ENCODE assay signal across 15 cellular contexts in genomic region chr16:29154676-29155121, GRCh38.
A peak's percentile ranks its signal among the peaks of the same experiment; 100 is the strongest.
DNase-seq lines count a peak whose midpoint lies in the region; ATAC-seq and TF ChIP-seq lines count a peak whose summit lies in the region.
"Had no signal": no experiment of that assay in that cellular context is flagged by ENCODE, and none has a peak within 500 bp of the region (broad histone marks: within the 10 kb centered on the region; RNA-seq: fewer than 3 reads in every experiment).

No MANE protein-coding gene starts in this region.

- no peak overlapping the region for H3K4me3 ChIP-seq in BLaER1 treated with 17β-estradiol and CSF1 and Interleukin-3, amounts not matched to agents 10 nM and 100 nM
- H3K4me3 ChIP-seq in kidney epithelial cell (ENCODE audit: low read depth, low read length), result no peak overlapping the region
- H3K4me3 ChIP-seq in neural progenitor cell, result no peak overlapping the region
- H3K4me3 ChIP-seq: body of pancreas, lower lobe of right lung, spleen had no signal

- H3K27me3 ChIP-seq in BLaER1 treated with 17β-estradiol and CSF1 and Interleukin-3, amounts not matched to agents 10 nM and 100 nM, result 0 out of 22 replicates have a peak, but pooled peaks cover 0 to 7% (median 0%) of the 10 kb centered on the region in 11 experiments
- H3K27me3 ChIP-seq in kidney epithelial cell (ENCODE audit: control insufficient read depth, insufficient read depth, low read length) (no peaks in the 10 kb centered on the region), neural progenitor cell (no peaks in the 10 kb centered on the region)
- H3K27me3 ChIP-seq: body of pancreas, spleen had no signal

- H3K4me1 ChIP-seq in BLaER1 treated with 17β-estradiol and CSF1 and Interleukin-3, amounts not matched to agents 10 nM and 100 nM, result peaks cover 68 to 81% (median 75%) of the 10 kb centered on the region in 10 experiments
- H3K4me1 ChIP-seq in neural progenitor cell, result peaks cover 8% of the 10 kb centered on the region
- H3K4me1 ChIP-seq: body of pancreas had no signal

- peak overlapping the region; percentile 64 to 92 (median 87) for H3K4me2 ChIP-seq in BLaER1 treated with 17β-estradiol and CSF1 and Interleukin-3, amounts not matched to agents 10 nM and 100 nM
- H3K4me2 ChIP-seq in neural progenitor cell, result no peak overlapping the region

- TF ChIP-seq CTCF in kidney epithelial cell (IDR thresholded peaks at IDR 0.05; ENCODE audit: insufficient read depth, low read length, poor library complexity, severe bottlenecking) (no peak), neural progenitor cell (IDR thresholded peaks at IDR 0.05) (no peak)

- no peak overlapping the region for H3K27ac Mint-ChIP-seq in neural progenitor cell
- H3K27ac Mint-ChIP-seq in stimulated activated naive CD8-positive, alpha-beta T cell treated with anti-CD3 and anti-CD28 coated beads, Interleukin-15, amount 100 ng/mL, for 72 hours, result peak overlapping the region in 1 of 2 donors; percentile 68

- DNase-seq in DMS79 (lab: John Stamatoyannopoulos, UW) (peak; percentile 34), kidney epithelial cell (ENCODE audit: low read depth) (peak; percentile 31), COLO668 (lab: John Stamatoyannopoulos, UW; ENCODE audit: unreplicated experiment) (no peak), neural progenitor cell (ENCODE audit: low spot score) (no peak), DMS153 treated with DMSO at 0.1 percent for 48 hours (lab: John Stamatoyannopoulos, UW; ENCODE audit: unreplicated experiment) (no peak)
- DNase-seq in central memory CD4-positive, alpha-beta T cell, result peak; percentile 12
- DNase-seq in stimulated activated naive CD8-positive, alpha-beta T cell treated with anti-CD3 and anti-CD28 coated beads, Interleukin-15, amount 100 ng/mL, for 72 hours, result no peak
- DNase-seq: activated T-cell treated with anti-CD3 and anti-CD28 coated beads for 4 hours, body of pancreas, hippocampal formation, lower lobe of right lung, NCI-H1105 treated with DMSO at 0.1 percent for 48 hours, spleen, WERI-Rb-1 had no signal

- no peaks in the 10 kb centered on the region for H3F3A ChIP-seq in neural progenitor cell (ENCODE audit: low read depth)

- H3K27me3 Mint-ChIP-seq in neural progenitor cell (ENCODE audit: insufficient read depth, low read depth), result peaks cover 18% of the 10 kb centered on the region
- H3K27me3 Mint-ChIP-seq in stimulated activated naive CD8-positive, alpha-beta T cell treated with anti-CD3 and anti-CD28 coated beads, Interleukin-15, amount 100 ng/mL, for 72 hours, result no peaks in the 10 kb centered on the region

- H3K27ac ChIP-seq in BLaER1 treated with 17β-estradiol and CSF1 and Interleukin-3, amounts not matched to agents 10 nM and 100 nM, result peak overlapping the region in 10 of 11 experiments; percentile 80 to 97 (median 88); a peak in 18 of 22 replicates
- no peak overlapping the region for H3K27ac ChIP-seq in neural progenitor cell
- H3K27ac ChIP-seq: body of pancreas, lower lobe of right lung, WERI-Rb-1 had no signal

- no peaks in the 10 kb centered on the region for H3K9me3 ChIP-seq in BLaER1 treated with 17β-estradiol and CSF1 and Interleukin-3, amounts not matched to agents 10 nM and 100 nM (replicated peaks in 1 of 11)
- H3K9me3 ChIP-seq in neural progenitor cell (ENCODE audit: low read depth), result no peaks in the 10 kb centered on the region
- H3K9me3 ChIP-seq: body of pancreas, lower lobe of right lung, spleen had no signal

- no peaks in the 10 kb centered on the region for H3K36me3 ChIP-seq in BLaER1 treated with 17β-estradiol and CSF1 and Interleukin-3, amounts not matched to agents 10 nM and 100 nM
- H3K36me3 ChIP-seq in kidney epithelial cell (ENCODE audit: control insufficient read depth, insufficient read depth, low read length), result no peaks in the 10 kb centered on the region
- H3K36me3 ChIP-seq in neural progenitor cell, result no peaks in the 10 kb centered on the region
- H3K36me3 ChIP-seq: lower lobe of right lung, WERI-Rb-1 had no signal

- H3K79me2 ChIP-seq in neural progenitor cell (ENCODE audit: low read depth), result no peaks in the 10 kb centered on the region

- peak overlapping the region in 9 of 11 experiments; percentile 18 to 85 (median 32); a peak in 9 of 22 replicates for H3K9ac ChIP-seq in BLaER1 treated with 17β-estradiol and CSF1 and Interleukin-3, amounts not matched to agents 10 nM and 100 nM
- H3K9ac ChIP-seq in neural progenitor cell, result no peak overlapping the region

- H2AFZ ChIP-seq in neural progenitor cell (replicated peaks), result no peak overlapping the region

- no peak for ATAC-seq in stimulated activated naive CD8-positive, alpha-beta T cell treated with anti-CD3 and anti-CD28 coated beads, Interleukin-15, amount 100 ng/mL, for 72 hours
- ATAC-seq: body of pancreas had no signal

- H3K4me3 Mint-ChIP-seq in neural progenitor cell, result no peak overlapping the region
- H3K4me3 Mint-ChIP-seq in stimulated activated naive CD8-positive, alpha-beta T cell treated with anti-CD3 and anti-CD28 coated beads, Interleukin-15, amount 100 ng/mL, for 72 hours, result peak overlapping the region in 1 of 2 donors; percentile 29

- H3K36me3 Mint-ChIP-seq in neural progenitor cell, result no peaks in the 10 kb centered on the region

- no peaks in the 10 kb centered on the region for H3K9me3 Mint-ChIP-seq in neural progenitor cell
- H3K9me3 Mint-ChIP-seq in stimulated activated naive CD8-positive, alpha-beta T cell treated with anti-CD3 and anti-CD28 coated beads, Interleukin-15, amount 100 ng/mL, for 72 hours, result no peaks in the 10 kb centered on the region

- peaks cover 21% of the 10 kb centered on the region for H3K4me1 Mint-ChIP-seq in neural progenitor cell
- peaks cover 81% of the 10 kb centered on the region for H3K4me1 Mint-ChIP-seq in stimulated activated naive CD8-positive, alpha-beta T cell treated with anti-CD3 and anti-CD28 coated beads, Interleukin-15, amount 100 ng/mL, for 72 hours

- no peaks in the 10 kb centered on the region for H4K20me1 ChIP-seq in BLaER1 treated with 17β-estradiol and CSF1 and Interleukin-3, amounts not matched to agents 10 nM and 100 nM
- H4K20me1 ChIP-seq in neural progenitor cell (ENCODE audit: low read depth), result no peaks in the 10 kb centered on the region

Comparison
In these comparisons a context has a peak if more than half of its experiments do, and no peak if none do; other contexts are left out.
1. DNase-seq: peak in DMS79 (single experiment), central memory CD4-positive, alpha-beta T cell (single experiment) and kidney epithelial cell (single experiment); none in COLO668 (single experiment), neural progenitor cell (single experiment), stimulated activated naive CD8-positive, alpha-beta T cell treated with anti-CD3 and anti-CD28 coated beads, Interleukin-15, amount 100 ng/mL, for 72 hours (0 of 2) and DMS153 treated with DMSO at 0.1 percent for 48 hours (single experiment).